In the genomic region with DNA sequence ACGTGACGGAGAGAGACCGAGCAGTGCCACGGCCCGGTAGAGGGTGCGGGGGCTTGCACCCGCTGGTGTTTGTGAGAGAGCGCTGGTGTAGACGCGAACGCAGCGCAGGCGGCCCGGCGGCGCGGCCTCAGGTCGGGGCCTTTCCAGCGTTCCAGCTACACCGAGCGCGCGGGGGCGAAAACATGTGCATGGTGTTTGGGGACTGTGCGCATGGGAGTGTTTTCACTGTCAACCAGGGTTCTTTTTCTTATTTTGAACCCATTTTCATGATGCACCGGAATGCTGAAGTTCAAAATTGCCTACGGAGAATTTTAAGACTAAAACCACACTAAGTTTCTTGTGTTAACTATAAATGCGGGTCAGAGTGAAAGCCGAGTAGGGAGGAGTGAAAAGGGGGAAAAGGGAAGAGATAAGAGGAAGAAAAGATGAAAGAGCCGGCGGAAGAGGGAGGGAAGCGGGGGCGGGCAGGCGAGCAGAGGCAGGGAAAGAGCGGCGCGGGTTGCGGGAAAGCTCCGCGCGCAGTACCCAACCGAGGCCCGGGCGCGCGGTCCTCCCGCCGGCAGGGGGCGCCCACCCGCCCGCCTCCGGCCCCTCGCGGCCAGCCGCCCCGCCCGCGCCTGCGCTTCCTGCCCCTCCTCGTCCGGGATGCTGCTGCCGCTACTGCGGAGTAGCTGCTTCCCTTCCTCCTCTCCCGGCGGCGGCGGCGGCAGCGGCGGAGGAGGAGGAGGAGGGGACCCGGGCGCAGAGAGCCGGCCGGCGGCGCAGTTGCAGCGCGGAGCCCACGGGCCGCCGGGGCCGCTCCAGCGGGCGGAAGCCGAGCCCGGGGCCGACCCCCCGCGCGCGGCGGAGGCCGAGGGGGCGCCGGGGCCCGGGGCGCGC, we compare ENCODE assay signal across 8 cellular contexts. TPM values are rescaled to one million over a fixed set of nuclear protein-coding genes. Genes with fewer than 3 reads are reported as not detected.
DNase-seq lines count a peak whose midpoint lies in the region; ATAC-seq, FAIRE-seq and TF ChIP-seq lines count a peak whose summit lies in the region.

A gene with protein sequence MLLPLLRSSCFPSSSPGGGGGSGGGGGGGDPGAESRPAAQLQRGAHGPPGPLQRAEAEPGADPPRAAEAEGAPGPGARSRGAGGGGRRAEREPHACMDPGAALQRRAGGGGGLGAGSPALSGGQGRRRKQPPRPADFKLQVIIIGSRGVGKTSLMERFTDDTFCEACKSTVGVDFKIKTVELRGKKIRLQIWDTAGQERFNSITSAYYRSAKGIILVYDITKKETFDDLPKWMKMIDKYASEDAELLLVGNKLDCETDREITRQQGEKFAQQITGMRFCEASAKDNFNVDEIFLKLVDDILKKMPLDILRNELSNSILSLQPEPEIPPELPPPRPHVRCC (plus strand): TSS at position 643 of the 879 bp plus-strand sequence. CDS start 3 bp downstream, at position 646.

- peaks cover 5% of the 10 kb centered on the region for H3K36me3 Mint-ChIP-seq in activated naive CD8-positive, alpha-beta T cell

- H3K4me1 ChIP-seq in HEK293 (ENCODE audit: control insufficient read depth, insufficient read depth, low read length) = peaks cover 8% of the 10 kb centered on the region
- H3K4me1 ChIP-seq in pancreas = peaks cover 9 to 23% (median 12%) of the 10 kb centered on the region in 3 donors
- peaks cover 21% of the 10 kb centered on the region in 2 donors for H3K4me1 ChIP-seq in thyroid gland

- no peaks in the 10 kb centered on the region for H3K9me3 Mint-ChIP-seq in activated naive CD8-positive, alpha-beta T cell (ENCODE audit: low read depth)

- 5 to 17% methylated on average over 39 to 95 of the region's 98 CpGs for WGBS in pancreas, 2 donors
- 9 to 10% methylated on average over 52 to 57 of the region's 98 CpGs for whole genome bisulfite sequencing in thyroid gland, 2 donors

- peak within 1 kb of the TSS; percentile 94 for H3K27ac Mint-ChIP-seq in activated naive CD8-positive, alpha-beta T cell

- H3K4me1 Mint-ChIP-seq in activated naive CD8-positive, alpha-beta T cell (ENCODE audit: low read depth) = peaks cover 51% of the 10 kb centered on the region

- DNase-seq in GF-D8 (lab: John Stamatoyannopoulos, UW) (peak; percentile 74), NB4 (ENCODE audit: low read depth) (peak; percentile 88), SKM-1 treated with dmso at 0.1 percent for 144 hours (lab: John Stamatoyannopoulos, UW; ENCODE audit: unreplicated experiment) (peak; percentile 75), head of caudate nucleus (peak; percentile 44 to 95 (median 90)), pancreas (peak; percentile 85 to 96 (median 88)), thyroid gland (peak; percentile 85 to 89)

- POLR2A ChIA-PET in HEK293 (lab: Yijun Ruan, JAX) = interaction anchor here (0.6 to 1.0 kb wide), 2 partner anchors 98 to 391 kb away, joined by 3 read pairs; no protein-coding TSS in a partner anchor

- CTCF ChIA-PET in HEK293 (lab: Yijun Ruan, JAX) = interaction anchor here (0.6 to 1.5 kb wide), 10 partner anchors 9 to 1039 kb away, joined by 3 to 15 read pairs (median 4); no protein-coding TSS in a partner anchor

- H3K36me3 ChIP-seq in HEK293 (ENCODE audit: control insufficient read depth in 2 of 2, insufficient read depth in 1 of 2, low read length in 2 of 2) (peaks cover 0 to 10% of the 10 kb centered on the region in 2 experiments; a peak in 1 of 3 replicates), pancreas (no peaks in the 10 kb centered on the region), thyroid gland (no peaks in the 10 kb centered on the region)

- TF ChIP-seq CTCF in HEK293 (tag by site-specific recombination; IDR thresholded peaks at IDR 0.05) = no peak
- no peak for TF ChIP-seq CTCF in NB4 (IDR thresholded peaks at IDR 0.05; ENCODE audit: low read depth, low read length)
- TF ChIP-seq CTCF in pancreas (IDR thresholded peaks at IDR 0.05) = peak; percentile 44 to 74 (median 53)
- peak in 5 of 6 experiments; percentile 30 to 95 (median 90) for TF ChIP-seq CTCF in thyroid gland (IDR thresholded peaks at IDR 0.05)

- FAIRE-seq in pancreas (lab: Jason Lieb, UNC) = no peak

- intact Hi-C loops in head of caudate nucleus (cut with DNase I) = no loop called here
- intact Hi-C loops in pancreas (cut with DNase I) = no loop called here
- intact Hi-C loops in thyroid gland (cut with DNase I) = no loop called here

- H3K4me3 ChIP-seq in HEK293 (ENCODE audit: low read depth, low read length) (peak within 1 kb of the TSS; percentile 63), NB4 (ENCODE audit: low read depth, low read length) (peak within 1 kb of the TSS; percentile 82), pancreas (peak within 1 kb of the TSS; percentile 51 to 89 (median 85)), thyroid gland (replicated peaks in 1 of 3) (peak within 1 kb of the TSS; percentile 61 to 82 (median 76))

- peak within 1 kb of the TSS; percentile 93 for H3K4me3 Mint-ChIP-seq in activated naive CD8-positive, alpha-beta T cell

- no peaks in the 10 kb centered on the region for H3K27me3 ChIP-seq in pancreas
- H3K27me3 ChIP-seq in thyroid gland = no peaks in the 10 kb centered on the region

- H3K9me3 ChIP-seq in HEK293 (ENCODE audit: control insufficient read depth, insufficient read depth, low read depth, low read length) (no peaks in the 10 kb centered on the region), pancreas (no peaks in the 10 kb centered on the region), thyroid gland (no peaks in the 10 kb centered on the region)

- peak; percentile 93 to 97 (median 95) for ATAC-seq in pancreas

- TF ChIP-seq POLR2A in NB4 (IDR thresholded peaks at IDR 0.05; ENCODE audit: extremely low read depth, insufficient read length) (peak; percentile 33), thyroid gland (IDR thresholded peaks at IDR 0.05) (peak; percentile 32 to 60)

- H3K27ac ChIP-seq in HEK293 (ENCODE audit: extremely low read depth, low read depth, low read length) (peak within 1 kb of the TSS; percentile 77), pancreas (peak within 1 kb of the TSS in 3 of 4 donors; percentile 34 to 51 (median 38)), thyroid gland (peak within 1 kb of the TSS; percentile 67 to 82 (median 73))

- peaks cover 2% of the 10 kb centered on the region for H3K27me3 Mint-ChIP-seq in activated naive CD8-positive, alpha-beta T cell

TF ChIP-seq in HEK293, 187 proteins besides CTCF, POLR2A, EP300 and RAD21 (continues in another document):
- TF ChIP-seq REPIN1 (tag by site-specific recombination; IDR thresholded peaks at IDR 0.05; ENCODE audit: low read depth) (no peak), YY1 (tag by site-specific recombination; IDR thresholded peaks at IDR 0.05) (no peak), ZNF660 (tag by site-specific recombination; IDR thresholded peaks at IDR 0.05) (peak; percentile 31; the same call in 1 of the 2 replicates), GLIS2 (tag by site-specific recombination; IDR thresholded peaks at IDR 0.05) (no peak), ZNF785 (tag by site-specific recombination; IDR thresholded peaks at IDR 0.05) (no peak), SP3 (tag by site-specific recombination; IDR thresholded peaks at IDR 0.05) (peak; percentile 31; the same call in 1 of the 2 replicates), HOXA7 (CRISPR knock-in tag; IDR thresholded peaks at IDR 0.05; ENCODE audit: borderline replicate concordance) (no peak), ZNF146 (tag by site-specific recombination; IDR thresholded peaks at IDR 0.05) (no peak), ZNF433 (tag by site-specific recombination; IDR thresholded peaks at IDR 0.05; ENCODE audit: low read depth) (no peak), TCF7L2 (IDR thresholded peaks at IDR 0.05; ENCODE audit: borderline replicate concordance, low read depth, low read length) (peak; percentile 89; the same call in 1 of the 2 replicates), ZFHX2 (tag by site-specific recombination; conservative IDR thresholded peaks at IDR 0.05) (peak; percentile 87), ZNF366 (tag by site-specific recombination; conservative IDR thresholded peaks at IDR 0.05) (peak; percentile 62)
- TF ChIP-seq, protein P1, sequence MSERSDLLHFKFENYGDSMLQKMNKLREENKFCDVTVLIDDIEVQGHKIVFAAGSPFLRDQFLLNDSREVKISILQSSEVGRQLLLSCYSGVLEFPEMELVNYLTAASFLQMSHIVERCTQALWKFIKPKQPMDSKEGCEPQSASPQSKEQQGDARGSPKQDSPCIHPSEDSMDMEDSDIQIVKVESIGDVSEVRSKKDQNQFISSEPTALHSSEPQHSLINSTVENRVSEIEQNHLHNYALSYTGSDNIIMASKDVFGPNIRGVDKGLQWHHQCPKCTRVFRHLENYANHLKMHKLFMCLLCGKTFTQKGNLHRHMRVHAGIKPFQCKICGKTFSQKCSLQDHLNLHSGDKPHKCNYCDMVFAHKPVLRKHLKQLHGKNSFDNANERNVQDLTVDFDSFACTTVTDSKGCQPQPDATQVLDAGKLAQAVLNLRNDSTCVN (tag by site-specific recombination; optimal IDR thresholded peaks at IDR 0.05) = peak; percentile 38
- TF ChIP-seq, protein P2, sequence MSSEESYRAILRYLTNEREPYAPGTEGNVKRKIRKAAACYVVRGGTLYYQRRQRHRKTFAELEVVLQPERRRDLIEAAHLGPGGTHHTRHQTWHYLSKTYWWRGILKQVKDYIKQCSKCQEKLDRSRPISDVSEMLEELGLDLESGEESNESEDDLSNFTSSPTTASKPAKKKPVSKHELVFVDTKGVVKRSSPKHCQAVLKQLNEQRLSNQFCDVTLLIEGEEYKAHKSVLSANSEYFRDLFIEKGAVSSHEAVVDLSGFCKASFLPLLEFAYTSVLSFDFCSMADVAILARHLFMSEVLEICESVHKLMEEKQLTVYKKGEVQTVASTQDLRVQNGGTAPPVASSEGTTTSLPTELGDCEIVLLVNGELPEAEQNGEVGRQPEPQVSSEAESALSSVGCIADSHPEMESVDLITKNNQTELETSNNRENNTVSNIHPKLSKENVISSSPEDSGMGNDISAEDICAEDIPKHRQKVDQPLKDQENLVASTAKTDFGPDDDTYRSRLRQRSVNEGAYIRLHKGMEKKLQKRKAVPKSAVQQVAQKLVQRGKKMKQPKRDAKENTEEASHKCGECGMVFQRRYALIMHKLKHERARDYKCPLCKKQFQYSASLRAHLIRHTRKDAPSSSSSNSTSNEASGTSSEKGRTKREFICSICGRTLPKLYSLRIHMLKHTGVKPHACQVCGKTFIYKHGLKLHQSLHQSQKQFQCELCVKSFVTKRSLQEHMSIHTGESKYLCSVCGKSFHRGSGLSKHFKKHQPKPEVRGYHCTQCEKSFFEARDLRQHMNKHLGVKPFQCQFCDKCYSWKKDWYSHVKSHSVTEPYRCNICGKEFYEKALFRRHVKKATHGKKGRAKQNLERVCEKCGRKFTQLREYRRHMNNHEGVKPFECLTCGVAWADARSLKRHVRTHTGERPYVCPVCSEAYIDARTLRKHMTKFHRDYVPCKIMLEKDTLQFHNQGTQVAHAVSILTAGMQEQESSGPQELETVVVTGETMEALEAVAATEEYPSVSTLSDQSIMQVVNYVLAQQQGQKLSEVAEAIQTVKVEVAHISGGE (tag by site-specific recombination; conservative IDR thresholded peaks at IDR 0.05; ENCODE audit: low read depth) = peak; percentile 52

RNA-seq across cellular contexts. Expression of the gene that starts here (rescaled TPM):
- 10 to 100 TPM in 3 of 6 donors, 1 to 10 TPM in 3; 7.1 to 15.3 (median 10.3) TPM for total RNA-seq in pancreas
- polyA plus RNA-seq in pancreas = 10 to 100 TPM; 14.0 to 23.2 TPM
- total RNA-seq in thyroid gland = 10 to 100 TPM; 36.3 to 60.9 (median 49.8) TPM

Comparison
In these comparisons a context has a peak if more than half of its experiments do, and no peak if none do; other contexts are left out.
1. Peak in every context shown above with its lines: DNase-seq, ATAC-seq, H3K4me3 ChIP-seq and H3K27ac ChIP-seq.
2. CTCF ChIP-seq: peak in pancreas (4 of 4) and thyroid gland (5 of 6); none in HEK293 (single experiment) and NB4 (single experiment).